ENCODE assay signal across 26 cellular contexts in the genomic region with DNA sequence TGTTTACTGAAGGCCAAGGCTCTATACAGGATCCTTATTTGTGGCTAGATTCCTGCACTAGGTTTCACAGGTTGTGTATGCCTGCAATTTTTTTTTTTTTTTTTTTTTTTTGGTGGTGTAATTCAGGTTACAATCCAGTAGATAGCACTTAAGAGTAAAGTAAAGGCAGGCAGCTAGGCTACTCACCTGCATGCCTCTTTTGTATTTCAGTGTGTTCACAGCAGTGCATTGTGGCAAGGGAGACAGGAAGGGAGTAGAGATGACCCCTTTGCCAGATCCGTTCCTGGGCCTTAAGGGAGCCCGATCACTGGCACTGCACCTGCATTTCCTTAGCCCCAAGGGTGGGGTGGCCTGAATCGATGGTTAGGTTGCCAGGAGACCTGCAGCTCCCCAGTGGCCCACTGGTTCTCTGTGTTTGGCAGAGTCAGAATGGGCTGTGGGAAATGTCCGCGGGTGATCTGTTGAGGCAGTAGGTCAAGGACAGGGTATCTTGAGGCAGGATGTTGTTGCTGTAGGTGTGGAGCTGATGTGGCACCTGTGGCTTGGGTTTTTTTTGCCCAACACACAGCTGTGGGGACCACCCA.
"Had no signal": no experiment of that assay in that cellular context is flagged by ENCODE, and none has a peak within 500 bp of the region (broad histone marks: within the 10 kb centered on the region; RNA-seq: fewer than 3 reads in every experiment).

No MANE protein-coding gene starts in this region.

- H3K9me3 ChIP-seq: left lung, lower lobe of right lung, neutrophil, right atrium auricular region, sigmoid colon, thoracic aorta, transverse colon had no signal

- FAIRE-seq: colon, endothelial cell of umbilical vein, frontal cortex, keratinocyte had no signal

- ATAC-seq: heart left ventricle, left lung had no signal

- H3K36me3 ChIP-seq: heart left ventricle, left lung, lower lobe of right lung, neutrophil, right atrium auricular region, sigmoid colon, stomach, thoracic aorta, transverse colon had no signal

- DNase-seq: cerebellar nuclear complex; heart left ventricle; hippocampal formation; immature natural killer cell; left lung; lower lobe of right lung; naive B cell; posterior cingulate gyrus; sigmoid colon; stimulated activated CD4-positive, alpha-beta T cell treated with anti-CD3 and anti-CD28 coated beads, Interleukin-2, amount 100 ng/mL, for 24 hours; stimulated activated CD4-positive, alpha-beta T cell treated with anti-CD3 and anti-CD28 coated beads, Interleukin-4, amount 100 ng/mL, for 4 hours; stimulated activated naive B cell treated with anti-CD40 and anti-IgM and Interleukin-4, amounts not matched to agents 10 μg/mL and 1 μg/mL and 100 μg/mL, for 72 hours; stomach; substantia nigra; transverse colon had no signal

- H3K27me3 Mint-ChIP-seq: dendritic cell treated with granulocyte-macrophage colony-stimulating factor and Interleukin-4, amounts not matched to agents 40 ng/mL and 50 ng/mL, for 4 days; memory B cell; naive B cell; stimulated activated naive B cell treated with anti-CD40 and anti-IgM and Interleukin-4, amounts not matched to agents 10 μg/mL and 1 μg/mL and 100 μg/mL, for 72 hours had no signal

- H3K27me3 ChIP-seq: heart left ventricle, left lung, neutrophil, right atrium auricular region, sigmoid colon, stomach, transverse colon had no signal

- H3K9me3 Mint-ChIP-seq: memory B cell, nephron had no signal

- H3K4me3 ChIP-seq: heart left ventricle, left lung, lower lobe of right lung, right atrium auricular region, sigmoid colon, skin epidermis, stomach, thoracic aorta, transverse colon had no signal

- H3K27ac Mint-ChIP-seq: dendritic cell treated with granulocyte-macrophage colony-stimulating factor and Interleukin-4, amounts not matched to agents 40 ng/mL and 50 ng/mL, for 4 days; immature natural killer cell; memory B cell; naive B cell; nephron; stimulated activated naive B cell treated with anti-CD40 and anti-IgM and Interleukin-4, amounts not matched to agents 10 μg/mL and 1 μg/mL and 100 μg/mL, for 72 hours had no signal

- H3K27ac ChIP-seq: heart left ventricle, left lung, lower lobe of right lung, neutrophil, right atrium auricular region, sigmoid colon, skin epidermis, stomach, thoracic aorta, transverse colon had no signal

- H3K4me1 ChIP-seq: heart left ventricle, left lung, lower lobe of right lung, right atrium auricular region, sigmoid colon, stomach, transverse colon had no signal

- H3K4me1 Mint-ChIP-seq: immature natural killer cell; memory B cell; naive B cell; nephron; stimulated activated naive B cell treated with anti-CD40 and anti-IgM and Interleukin-4, amounts not matched to agents 10 μg/mL and 1 μg/mL and 100 μg/mL, for 72 hours had no signal

- H3K4me3 Mint-ChIP-seq: dendritic cell treated with granulocyte-macrophage colony-stimulating factor and Interleukin-4, amounts not matched to agents 40 ng/mL and 50 ng/mL, for 4 days; immature natural killer cell; memory B cell; naive B cell; nephron; stimulated activated naive B cell treated with anti-CD40 and anti-IgM and Interleukin-4, amounts not matched to agents 10 μg/mL and 1 μg/mL and 100 μg/mL, for 72 hours had no signal
